In genomic region chr4:83010111-83010521, GRCh38 we compare ENCODE assay signal across 8 cellular contexts. TPM values are rescaled to one million over a fixed set of nuclear protein-coding genes. Genes with fewer than 3 reads are reported as not detected.
DNase-seq lines count a peak whose midpoint lies in the region; ATAC-seq, FAIRE-seq and TF ChIP-seq lines count a peak whose summit lies in the region.

No MANE protein-coding gene starts in this region.

- dilution Hi-C loops in endothelial cell of umbilical vein (cut with MboI; ENCODE audit: extremely low pct_ligation_motif_present, low sequenced_read_pairs): no loop called here

- no peak for TF ChIP-seq RAD21 in A549 (conservative IDR thresholded peaks at IDR 0.05 in 1 of 2, IDR thresholded peaks at IDR 0.05 in 1 of 2)

- ATAC-seq in A549 (peak in 1 of 2 experiments; percentile 1; a peak in 2 of 6 replicates), GM18873 (IDR thresholded peaks at IDR 0.05; ENCODE audit: low FRiP score, unreplicated experiment) (no peak), HG02938 (IDR thresholded peaks at IDR 0.05; ENCODE audit: unreplicated experiment) (no peak)

- H3K4me3 Mint-ChIP-seq in neural crest cell: peak overlapping the region; percentile 92

- peaks cover 46% of the 10 kb centered on the region for H3K4me1 Mint-ChIP-seq in neural crest cell

- H3K79me2 ChIP-seq in SU-DHL-6 (ENCODE audit: insufficient read depth, low read length): peaks cover 70% of the 10 kb centered on the region
- H3K79me2 ChIP-seq in endothelial cell of umbilical vein (ENCODE audit: control insufficient read depth, insufficient read depth, low read length): peaks cover 60% of the 10 kb centered on the region

- peaks cover 23% of the 10 kb centered on the region for H3K4me1 ChIP-seq in A549
- peaks cover 19% of the 10 kb centered on the region for H3K4me1 ChIP-seq in endothelial cell of umbilical vein (ENCODE audit: control insufficient read depth, extremely low read depth, insufficient read depth, low read length)

- CTCF ChIA-PET in A549 (lab: Yijun Ruan, JAX): no interaction called here
- CTCF ChIA-PET in endothelial cell of umbilical vein (lab: Charles Lee): interaction anchor here (1.0 to 2.9 kb wide), 3 partner anchors 250 to 274 kb away, joined by 3 to 8 read pairs (median 5); partner anchors contain the start of gene COQ2

- H3K9me1 ChIP-seq in endothelial cell of umbilical vein (replicated peaks; ENCODE audit: control insufficient read depth, extremely low read depth, insufficient read depth, low read length): no peaks in the 10 kb centered on the region

- no peaks in the 10 kb centered on the region for H3K36me3 ChIP-seq in SU-DHL-6 (ENCODE audit: low read length)
- H3K36me3 ChIP-seq in endothelial cell of umbilical vein (ENCODE audit: control insufficient read depth in 2 of 2, extremely low read depth in 1 of 2, insufficient read depth in 2 of 2, low read length in 2 of 2): no peaks in the 10 kb centered on the region

- H3F3A ChIP-seq in SU-DHL-6 (ENCODE audit: insufficient read depth): peaks cover 20% of the 10 kb centered on the region

- H3K9ac ChIP-seq in SU-DHL-6 (ENCODE audit: low read length) (peak overlapping the region; percentile 90), endothelial cell of umbilical vein (replicated peaks; ENCODE audit: extremely low read depth, insufficient read depth, low read length) (peak overlapping the region; percentile 97)

- no peaks in the 10 kb centered on the region for H3K9me3 ChIP-seq in A549
- no peaks in the 10 kb centered on the region for H3K9me3 ChIP-seq in SU-DHL-6 (ENCODE audit: insufficient read depth, low read length)
- no peaks in the 10 kb centered on the region for H3K9me3 ChIP-seq in endothelial cell of umbilical vein (replicated peaks; ENCODE audit: control insufficient read depth, insufficient read depth, low read length)

- no peak for TF ChIP-seq CTCF in A549 (IDR thresholded peaks at IDR 0.05)
- no peak for TF ChIP-seq CTCF in GM12864 (IDR thresholded peaks at IDR 0.05; ENCODE audit: low read depth, low read length, missing control alignments)
- no peak for TF ChIP-seq CTCF in SU-DHL-6 (IDR thresholded peaks at IDR 0.05; ENCODE audit: insufficient read depth, low read length, poor library complexity, severe bottlenecking)
- no peak for TF ChIP-seq CTCF in endothelial cell of umbilical vein (IDR thresholded peaks at IDR 0.05; ENCODE audit: extremely low read depth in 1 of 2, insufficient read depth in 1 of 2, low read depth in 1 of 2, low read length in 2 of 2)
- no peak for TF ChIP-seq CTCF in neural crest cell (conservative IDR thresholded peaks at IDR 0.05)

- POLR2A ChIA-PET in A549 (lab: Yijun Ruan, JAX) (interaction anchor here (1.1 to 1.6 kb wide), 2 partner anchors 25 to 110 kb away, joined by 5 to 6 read pairs; partner anchors contain the start of genes COPS4 and THAP9), endothelial cell of umbilical vein (lab: Charles Lee) (no interaction called here)

- WGBS in A549 (ENCODE audit: missing lambda C conversion rate): 1% methylated on average over 8 of the region's 14 CpGs

- H3K36me3 Mint-ChIP-seq in neural crest cell (ENCODE audit: low read depth): no peaks in the 10 kb centered on the region

- no peaks in the 10 kb centered on the region for H3K9me2 ChIP-seq in SU-DHL-6 (replicated peaks; ENCODE audit: insufficient read depth, low read length)

- H3K9me3 Mint-ChIP-seq in neural crest cell: no peaks in the 10 kb centered on the region

- no peaks in the 10 kb centered on the region for H3K27me3 ChIP-seq in SU-DHL-6 (ENCODE audit: low read length)
- H3K27me3 ChIP-seq in endothelial cell of umbilical vein (ENCODE audit: control insufficient read depth in 2 of 2, insufficient read depth in 2 of 2, low read length in 2 of 2): no peaks in the 10 kb centered on the region

- H3K27ac Mint-ChIP-seq in neural crest cell (ENCODE audit: unreplicated experiment): peak overlapping the region; percentile 93

- TF ChIP-seq POLR2A in A549 (IDR thresholded peaks at IDR 0.05; ENCODE audit: low read length) (no peak), endothelial cell of umbilical vein (IDR thresholded peaks at IDR 0.05; ENCODE audit: low read depth, low read length) (no peak)

- H3K27me3 Mint-ChIP-seq in neural crest cell (ENCODE audit: low read depth): no peaks in the 10 kb centered on the region

- peak overlapping the region; percentile 80 for H3K4me3 ChIP-seq in A549
- peak overlapping the region; percentile 85 for H3K4me3 ChIP-seq in GM12864 (ENCODE audit: low read depth, low read length)
- peak overlapping the region; percentile 82 for H3K4me3 ChIP-seq in SU-DHL-6 (ENCODE audit: insufficient read depth, low read length, poor library complexity, severe bottlenecking)
- H3K4me3 ChIP-seq in endothelial cell of umbilical vein (replicated peaks in 1 of 3; ENCODE audit: insufficient read depth in 1 of 3, low read depth in 1 of 3, low read length in 3 of 3): peak overlapping the region; percentile 84 to 90 (median 88)

- TF ChIP-seq EP300 in A549 (IDR thresholded peaks at IDR 0.05): no peak

- DNase-seq in A549 (ENCODE audit: low read depth in 1 of 2, low spot score in 1 of 2) (no peak), GM12864 (ENCODE audit: low read depth) (no peak), endothelial cell of umbilical vein (ENCODE audit: low read depth, low spot score) (peak; percentile 56), neural crest cell (ENCODE audit: low read depth, low spot score) (no peak), GM19238 (ENCODE audit: insufficient read length, low spot score) (no peak)

- H2AFZ ChIP-seq in SU-DHL-6 (ENCODE audit: low read depth, low read length, severe bottlenecking) (peak overlapping the region; percentile 54), endothelial cell of umbilical vein (ENCODE audit: low read depth, low read length) (peak overlapping the region; percentile 93)

- H3K4me2 ChIP-seq in A549 (peak overlapping the region; percentile 79), SU-DHL-6 (ENCODE audit: low read depth, low read length, poor library complexity, severe bottlenecking) (peak overlapping the region; percentile 87), endothelial cell of umbilical vein (ENCODE audit: insufficient read depth, low read length) (peak overlapping the region; percentile 87)

- FAIRE-seq in A549 (lab: Jason Lieb, UNC) (no peak), endothelial cell of umbilical vein (lab: Jason Lieb, UNC) (peak; percentile 47)

- H3K27ac ChIP-seq in A549 (peak overlapping the region; percentile 90 to 96), SU-DHL-6 (ENCODE audit: low read depth, low read length) (peak overlapping the region; percentile 67), endothelial cell of umbilical vein (ENCODE audit: insufficient read depth, low read depth, low read length) (peak overlapping the region; percentile 86)

- intact Hi-C loops in endothelial cell of umbilical vein (cut with micrococcal nuclease): loop anchor here (2.0 to 5.0 kb wide), 2 partner anchors 578 to 635 kb away; partner anchors contain the start of genes ENOPH1 and HNRNPDL

- no TSS peak for BruUV-seq in endothelial cell of umbilical vein (replicated peaks; lab: Mats Ljungman, UMichigan)

- no peaks in the 10 kb centered on the region for H4K20me1 ChIP-seq in SU-DHL-6 (ENCODE audit: low read depth, low read length)
- H4K20me1 ChIP-seq in endothelial cell of umbilical vein (replicated peaks; ENCODE audit: control insufficient read depth, extremely low read depth, insufficient read depth, low read length): no peaks in the 10 kb centered on the region

TF ChIP-seq in A549, 52 proteins besides CTCF, POLR2A, EP300 and RAD21:
- no peak for TF ChIP-seq RARB (CRISPR knock-in tag; IDR thresholded peaks at IDR 0.05)
- TF ChIP-seq PHF8 (IDR thresholded peaks at IDR 0.05; ENCODE audit: borderline replicate concordance, low read depth): 0 out of 2 replicates have a peak, but pooled peaks have one; percentile 26

TF ChIP-seq in endothelial cell of umbilical vein, 7 proteins besides CTCF, POLR2A, EP300 and RAD21 (continues in another document):
- TF ChIP-seq, protein P1, sequence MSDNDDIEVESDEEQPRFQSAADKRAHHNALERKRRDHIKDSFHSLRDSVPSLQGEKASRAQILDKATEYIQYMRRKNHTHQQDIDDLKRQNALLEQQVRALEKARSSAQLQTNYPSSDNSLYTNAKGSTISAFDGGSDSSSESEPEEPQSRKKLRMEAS (IDR thresholded peaks at IDR 0.05; ENCODE audit: insufficient read depth, insufficient read length): no peak
- TF ChIP-seq GATA2 (IDR thresholded peaks at IDR 0.05; ENCODE audit: insufficient read depth, insufficient read length, low read depth, low read length): no peak

RNA-seq across cellular contexts. Expression of gene LIN54, which starts 0.5 kb away (rescaled TPM):
- polyA plus RNA-seq in A549 (2011; rRNA removed): 12.0 and 12.7 TPM in 2 replicates
- 4.5 and 5.7 TPM in 2 replicates for polyA plus RNA-seq in A549 (2012; cell fraction: cytosol; rRNA removed)
- polyA plus RNA-seq in A549 (2012; cell fraction: nucleus; rRNA removed): 2.3 and 2.4 TPM in 2 replicates
- polyA plus RNA-seq in A549 (2017; fragmentation: RNase III; extraction: RNeasy Plus Mini Kit Qiagen cat#74134 plus additional on column Dnase treatment): 6.7 to 6.9 TPM (median 6.8 TPM) in 3 replicates
- 22.4 and 24.1 TPM in 2 replicates for polyA minus RNA-seq in A549 (2011; rRNA and poly(A)+ RNA removed)
- 14.8 and 15.7 TPM in 2 replicates for total RNA-seq in endothelial cell of umbilical vein
- 6.2 and 6.5 TPM in 2 replicates for polyA plus RNA-seq in endothelial cell of umbilical vein
- 6.7 and 7.6 TPM in 2 replicates for polyA plus RNA-seq in endothelial cell of umbilical vein (2011; cell fraction: cytosol; rRNA removed)
- 8.2 and 9.4 TPM in 2 replicates for polyA plus RNA-seq in endothelial cell of umbilical vein (2011; cell fraction: nucleus; rRNA removed)
- 6.2 and 10.5 TPM in 2 replicates for polyA plus RNA-seq in endothelial cell of umbilical vein (2012)
- 23.8 and 25.3 TPM in 2 replicates for polyA minus RNA-seq in endothelial cell of umbilical vein
- 24.5 TPM for polyA minus RNA-seq in endothelial cell of umbilical vein (2011; cell fraction: cytosol; rRNA and poly(A)+ RNA removed)
- polyA minus RNA-seq in endothelial cell of umbilical vein (2011; cell fraction: nucleus; rRNA and poly(A)+ RNA removed): 19.1 and 31.3 TPM in 2 replicates
- total RNA-seq in neural crest cell: 20.8 and 23.0 TPM in 2 replicates

RNA-seq across cellular contexts. Expression of gene COPS4, which starts 24.9 kb away (rescaled TPM):
- polyA plus RNA-seq in A549 (2011; rRNA removed): 35.5 and 36.5 TPM in 2 replicates
- 20.6 and 23.7 TPM in 2 replicates for polyA plus RNA-seq in A549 (2012; cell fraction: cytosol; rRNA removed)
- 9.0 and 9.6 TPM in 2 replicates for polyA plus RNA-seq in A549 (2012; cell fraction: nucleus; rRNA removed)
- polyA plus RNA-seq in A549 (2017; fragmentation: RNase III; extraction: RNeasy Plus Mini Kit Qiagen cat#74134 plus additional on column Dnase treatment): 36.8 to 40.4 TPM (median 39.9 TPM) in 3 replicates
- 9.3 and 10.2 TPM in 2 replicates for polyA minus RNA-seq in A549 (2011; rRNA and poly(A)+ RNA removed)
- 47.3 and 53.0 TPM in 2 replicates for total RNA-seq in endothelial cell of umbilical vein
- polyA plus RNA-seq in endothelial cell of umbilical vein: 29.8 and 30.7 TPM in 2 replicates
- 61.9 and 64.9 TPM in 2 replicates for polyA plus RNA-seq in endothelial cell of umbilical vein (2011; cell fraction: cytosol; rRNA removed)
- polyA plus RNA-seq in endothelial cell of umbilical vein (2011; cell fraction: nucleus; rRNA removed): 40.6 and 55.2 TPM in 2 replicates
- polyA plus RNA-seq in endothelial cell of umbilical vein (2012): 61.3 and 109 TPM in 2 replicates
- polyA minus RNA-seq in endothelial cell of umbilical vein: 38.7 and 43.2 TPM in 2 replicates
- polyA minus RNA-seq in endothelial cell of umbilical vein (2011; cell fraction: cytosol; rRNA and poly(A)+ RNA removed): 9.4 TPM
- polyA minus RNA-seq in endothelial cell of umbilical vein (2011; cell fraction: nucleus; rRNA and poly(A)+ RNA removed): 20.3 and 27.8 TPM in 2 replicates
- 44.5 and 50.1 TPM in 2 replicates for total RNA-seq in neural crest cell
